In genomic region chr1:234963180-234963903, GRCh38 we compare ENCODE assay signal across 8 cellular contexts.
A peak's percentile ranks its signal among the peaks of the same experiment; 100 is the strongest.
DNase-seq lines count a peak whose midpoint lies in the region; ATAC-seq and TF ChIP-seq lines count a peak whose summit lies in the region.

No MANE protein-coding gene starts in this region.

- H3K27me3 ChIP-seq in PC-9 (ENCODE audit: insufficient read depth, low read depth) (no peaks in the 10 kb centered on the region), vagina (no peaks in the 10 kb centered on the region)

- BruUV-seq in PC-9 (replicated peaks; lab: Mats Ljungman, UMichigan): TSS peak; percentile 65

- H3K27ac Mint-ChIP-seq in activated T-helper 1 cell treated with anti-CD3 and anti-CD28 coated beads, Interleukin-12 subunit alpha, Interleukin-12 subunit beta, Interleukin-2, Interleukin-4 antibody, amounts not matched to agents 30 ng/mL and 10 ng/mL and 1 ng/mL, durations not matched to agents 14 hours and 24 hours and 36 hours: peak overlapping the region; percentile 93

- H3K36me3 ChIP-seq in PC-9 (ENCODE audit: low read depth) (no peaks in the 10 kb centered on the region), vagina (no peaks in the 10 kb centered on the region)

- no peaks in the 10 kb centered on the region for H3K9me2 ChIP-seq in PC-9 (ENCODE audit: insufficient read depth)

- peak; percentile 80 for ATAC-seq in GM18519 (IDR thresholded peaks at IDR 0.05; ENCODE audit: low FRiP score, unreplicated experiment)
- ATAC-seq in HG03039 (IDR thresholded peaks at IDR 0.05; ENCODE audit: unreplicated experiment): peak; percentile 80

- H2AFZ ChIP-seq in PC-9: no peak overlapping the region

- no peaks in the 10 kb centered on the region for H4K20me1 ChIP-seq in PC-9 (ENCODE audit: insufficient read depth)

- peaks cover 11% of the 10 kb centered on the region for H3K36me3 Mint-ChIP-seq in activated T-helper 1 cell treated with anti-CD3 and anti-CD28 coated beads, Interleukin-12 subunit alpha, Interleukin-12 subunit beta, Interleukin-2, Interleukin-4 antibody, amounts not matched to agents 30 ng/mL and 10 ng/mL and 1 ng/mL, durations not matched to agents 14 hours and 24 hours and 36 hours (ENCODE audit: low read depth)

- intact Hi-C loops in PC-9 (cut with micrococcal nuclease; ENCODE audit: unreplicated experiment) (loop anchor here (1.0 to 5.0 kb wide), 19 partner anchors 12 to 468 kb away; partner anchors contain the start of gene RBM34), vagina (cut with DNase I) (no loop called here)
- intact Hi-C loops in activated T-helper 1 cell treated with anti-CD3 and anti-CD28 coated beads, Interleukin-12 subunit alpha, Interleukin-12 subunit beta, Interleukin-2, Interleukin-4 antibody, amounts not matched to agents 30 ng/mL and 10 ng/mL and 1 ng/mL, durations not matched to agents 14 hours and 24 hours and 36 hours (cut with micrococcal nuclease): loop anchor here (1.0 to 5.0 kb wide), 17 partner anchors 8 to 475 kb away; partner anchors contain the start of genes ARID4B and GGPS1

- TF ChIP-seq CTCF in PC-9 (conservative IDR thresholded peaks at IDR 0.05) (no peak), fibroblast of villous mesenchyme (IDR thresholded peaks at IDR 0.05; ENCODE audit: insufficient read depth, low read depth, low read length) (no peak), vagina (IDR thresholded peaks at IDR 0.05) (no peak)

- H3K9me3 ChIP-seq in PC-9 (ENCODE audit: insufficient read depth, low read depth): no peaks in the 10 kb centered on the region
- no peaks in the 10 kb centered on the region for H3K9me3 ChIP-seq in vagina

- no peaks in the 10 kb centered on the region for H3K9me3 Mint-ChIP-seq in activated T-helper 1 cell treated with anti-CD3 and anti-CD28 coated beads, Interleukin-12 subunit alpha, Interleukin-12 subunit beta, Interleukin-2, Interleukin-4 antibody, amounts not matched to agents 30 ng/mL and 10 ng/mL and 1 ng/mL, durations not matched to agents 14 hours and 24 hours and 36 hours

- CTCF ChIA-PET in PC-9 (lab: Charles Lee): interaction anchor here (0.5 to 1.2 kb wide), 4 partner anchors 23 to 468 kb away, joined by 3 to 7 read pairs (median 4); no protein-coding TSS in a partner anchor

- H3K4me1 ChIP-seq in PC-9 (replicated peaks; ENCODE audit: insufficient read depth) (peaks cover 84% of the 10 kb centered on the region), vagina (peaks cover 42% of the 10 kb centered on the region)

- H3K27me3 Mint-ChIP-seq in activated T-helper 1 cell treated with anti-CD3 and anti-CD28 coated beads, Interleukin-12 subunit alpha, Interleukin-12 subunit beta, Interleukin-2, Interleukin-4 antibody, amounts not matched to agents 30 ng/mL and 10 ng/mL and 1 ng/mL, durations not matched to agents 14 hours and 24 hours and 36 hours (ENCODE audit: insufficient read depth): no peaks in the 10 kb centered on the region

- peak overlapping the region; percentile 73 for H3K4me3 Mint-ChIP-seq in activated T-helper 1 cell treated with anti-CD3 and anti-CD28 coated beads, Interleukin-12 subunit alpha, Interleukin-12 subunit beta, Interleukin-2, Interleukin-4 antibody, amounts not matched to agents 30 ng/mL and 10 ng/mL and 1 ng/mL, durations not matched to agents 14 hours and 24 hours and 36 hours

- H3K79me2 ChIP-seq in PC-9 (ENCODE audit: low read depth): peaks cover 20% of the 10 kb centered on the region

- peak overlapping the region; percentile 99 for H3K27ac ChIP-seq in PC-9
- H3K27ac ChIP-seq in vagina: peak overlapping the region; percentile 86

- no peak for TF ChIP-seq POLR2A in vagina (IDR thresholded peaks at IDR 0.05)

- H3K4me1 Mint-ChIP-seq in activated T-helper 1 cell treated with anti-CD3 and anti-CD28 coated beads, Interleukin-12 subunit alpha, Interleukin-12 subunit beta, Interleukin-2, Interleukin-4 antibody, amounts not matched to agents 30 ng/mL and 10 ng/mL and 1 ng/mL, durations not matched to agents 14 hours and 24 hours and 36 hours (ENCODE audit: low read depth): peaks cover 76% of the 10 kb centered on the region

- DNase-seq in PC-9 (peak; percentile 90 to 99), fibroblast of villous mesenchyme (ENCODE audit: low read depth) (peak; percentile 96), renal cortical epithelial cell (ENCODE audit: low read depth) (peak; percentile 91), vagina (ENCODE audit: extremely low spot score in 2 of 2) (peak in 1 of 2 donors; percentile 87), iPS-NIHi11 (ENCODE audit: low spot score) (no peak)
- DNase-seq in activated T-helper 1 cell treated with anti-CD3 and anti-CD28 coated beads, Interleukin-12 subunit alpha, Interleukin-12 subunit beta, Interleukin-2, Interleukin-4 antibody, amounts not matched to agents 30 ng/mL and 10 ng/mL and 1 ng/mL, durations not matched to agents 14 hours and 24 hours and 36 hours (ENCODE audit: low spot score): peak; percentile 87

- POLR2A ChIA-PET in PC-9 (lab: Charles Lee; ENCODE audit: unreplicated experiment): interaction anchor here (0.6 to 1.4 kb wide), 6 partner anchors 11 to 419 kb away, joined by 3 to 11 read pairs (median 4); no protein-coding TSS in a partner anchor

- peak overlapping the region; percentile 93 for H3K4me2 ChIP-seq in PC-9

- H3F3A ChIP-seq in PC-9 (ENCODE audit: insufficient read depth, low read depth): peaks cover 81% of the 10 kb centered on the region

- peak overlapping the region; percentile 38 for H3K4me3 ChIP-seq in PC-9
- H3K4me3 ChIP-seq in fibroblast of villous mesenchyme (ENCODE audit: low read depth, low read length): no peak overlapping the region
- H3K4me3 ChIP-seq in vagina: no peak overlapping the region
